Comparison of ENCODE assay signal across 22 cellular contexts in genomic region chr21:33572350-33572749, GRCh38. TPM values are rescaled to one million over a fixed set of nuclear protein-coding genes. Genes with fewer than 3 reads are reported as not detected.
DNase-seq lines count a peak whose midpoint lies in the region; ATAC-seq, FAIRE-seq and TF ChIP-seq lines count a peak whose summit lies in the region.
"Had no signal": no experiment of that assay in that cellular context is flagged by ENCODE, and none has a peak within 500 bp of the region (broad histone marks: within the 10 kb centered on the region; RNA-seq: fewer than 3 reads in every experiment).

No MANE protein-coding gene starts in this region.

- CTCF ChIA-PET in T-cell (lab: Charles Lee) = interaction anchor here (0.7 to 0.9 kb wide), 3 partner anchors 11 to 917 kb away, joined by 4 to 5 read pairs (median 4); no protein-coding TSS in a partner anchor

- H3K27ac ChIP-seq in skeletal muscle tissue (ENCODE audit: low read depth, low read length) = no peak overlapping the region
- H3K27ac ChIP-seq: A549 had no signal

- DNase-seq in activated T-cell treated with anti-CD3 and anti-CD28 coated beads, Interleukin-2, amount 50 U/mL, for 24 hours = no peak
- DNase-seq in activated T-cell treated with anti-CD3 and anti-CD28 coated beads, Interleukin-2, amount 50 U/mL, for 48 hours = no peak
- no peak for DNase-seq in T-cell
- peak; percentile 68 for DNase-seq in left lobe of liver (ENCODE audit: low spot score)
- no peak for DNase-seq in GM12891 (ENCODE audit: insufficient read length, low spot score)
- DNase-seq: activated CD4-positive, alpha-beta T cell treated with anti-CD3 and anti-CD28 coated beads for 4 hours; activated CD8-positive, alpha-beta memory T cell treated with anti-CD3 and anti-CD28 coated beads, Interleukin-2, amount 50 U/mL, for 4 hours; anterior cingulate cortex; BE2C; central memory CD4-positive, alpha-beta T cell; GOT3; KBM-7; NCI-H1694 treated with DMSO at 0.1 percent for 48 hours; OCI-M1; SHP77 treated with DMSO at 0.1 percent for 48 hours; substantia nigra had no signal

- no peak for TF ChIP-seq POLR2A in GM12891 (IDR thresholded peaks at IDR 0.05; ENCODE audit: low read depth, low read length)

- H3K36me3 Mint-ChIP-seq in activated T-cell treated with anti-CD3 and anti-CD28 coated beads, Interleukin-2, amount 50 U/mL, for 24 hours (ENCODE audit: low read depth) = peaks cover 89% of the 10 kb centered on the region
- H3K36me3 Mint-ChIP-seq in T-cell = peaks cover 53% of the 10 kb centered on the region

- no peaks in the 10 kb centered on the region for H3K27me3 Mint-ChIP-seq in activated T-cell treated with anti-CD3 and anti-CD28 coated beads, Interleukin-2, amount 50 U/mL, for 24 hours
- H3K27me3 Mint-ChIP-seq in T-cell = no peaks in the 10 kb centered on the region

- peaks cover 34 to 57% (median 50%) of the 10 kb centered on the region in 3 donors for H3K36me3 ChIP-seq in skeletal muscle tissue (ENCODE audit: control insufficient read depth in 3 of 3, insufficient read depth in 3 of 3, low read length in 3 of 3)

- ATAC-seq in T-cell (replicated peaks in 1 of 4) = no peak
- peak; percentile 89 for ATAC-seq in left lobe of liver
- ATAC-seq in GM19395 (IDR thresholded peaks at IDR 0.05; ENCODE audit: unreplicated experiment) = no peak
- no peak for ATAC-seq in GM21515 (IDR thresholded peaks at IDR 0.05; ENCODE audit: unreplicated experiment)
- ATAC-seq: A549, gastroesophageal sphincter had no signal

- no peak overlapping the region for H3K4me3 ChIP-seq in skeletal muscle tissue (ENCODE audit: low read length in 3 of 3)
- H3K4me3 ChIP-seq: A549, gastroesophageal sphincter had no signal

- H3K27ac Mint-ChIP-seq in activated T-cell treated with anti-CD3 and anti-CD28 coated beads, Interleukin-2, amount 50 U/mL, for 24 hours = peak overlapping the region; percentile 57
- peak overlapping the region; percentile 28 to 44 for H3K27ac Mint-ChIP-seq in T-cell

- no peak for FAIRE-seq in GM12891 (lab: Jason Lieb, UNC)
- FAIRE-seq: A549 had no signal

- H3K27me3 ChIP-seq in skeletal muscle tissue (ENCODE audit: control insufficient read depth in 3 of 3, insufficient read depth in 3 of 3, low read length in 3 of 3) = no peaks in the 10 kb centered on the region
- H3K27me3 ChIP-seq: BE2C, gastroesophageal sphincter had no signal

- H3K4me1 ChIP-seq in skeletal muscle tissue (ENCODE audit: control insufficient read depth in 3 of 3, insufficient read depth in 3 of 3, low read length in 3 of 3) = peaks cover 3 to 4% (median 3%) of the 10 kb centered on the region in 3 donors
- H3K4me1 ChIP-seq: BE2C had no signal

- no peaks in the 10 kb centered on the region for H3K9me3 ChIP-seq in skeletal muscle tissue (ENCODE audit: control insufficient read depth in 3 of 3, low read length in 3 of 3)
- H3K9me3 ChIP-seq: A549, BE2C, gastroesophageal sphincter had no signal

- peak overlapping the region in 2 of 3 donors; percentile 3 to 4 for H3K9ac ChIP-seq in skeletal muscle tissue (ENCODE audit: low read depth in 1 of 3, low read length in 3 of 3)

- no peaks in the 10 kb centered on the region for H3K9me3 Mint-ChIP-seq in activated T-cell treated with anti-CD3 and anti-CD28 coated beads, Interleukin-2, amount 50 U/mL, for 24 hours
- no peaks in the 10 kb centered on the region for H3K9me3 Mint-ChIP-seq in T-cell
- H3K9me3 Mint-ChIP-seq: neural crest cell had no signal

- H3K4me3 Mint-ChIP-seq in activated T-cell treated with anti-CD3 and anti-CD28 coated beads, Interleukin-2, amount 50 U/mL, for 24 hours = no peak overlapping the region
- no peak overlapping the region for H3K4me3 Mint-ChIP-seq in T-cell
- H3K4me3 Mint-ChIP-seq: neural crest cell had no signal

- POLR2A ChIA-PET in T-cell (lab: Charles Lee) = interaction anchor here (0.6 to 1.4 kb wide), 6 partner anchors 11 to 277 kb away, joined by 3 to 10 read pairs (median 6); partner anchors contain the start of genes DONSON (in 1 of the 2) and SON (in 1 of the 2)

- H3K4me1 Mint-ChIP-seq in activated T-cell treated with anti-CD3 and anti-CD28 coated beads, Interleukin-2, amount 50 U/mL, for 24 hours (ENCODE audit: low read depth) = peaks cover 28% of the 10 kb centered on the region
- peaks cover 12 to 32% (median 26%) of the 10 kb centered on the region in 3 donors for H3K4me1 Mint-ChIP-seq in T-cell
- H3K4me1 Mint-ChIP-seq: neural crest cell had no signal

TF ChIP-seq in GM12891, 5 proteins besides CTCF, POLR2A, EP300 and RAD21:
- TF ChIP-seq POU2F2 (IDR thresholded peaks at IDR 0.05; ENCODE audit: low read depth, low read length) (no peak), POLR2AphosphoS5 (IDR thresholded peaks at IDR 0.05; ENCODE audit: low read depth, low read length) (no peak), SPI1 (IDR thresholded peaks at IDR 0.05; ENCODE audit: low read depth, low read length) (no peak), TAF1 (IDR thresholded peaks at IDR 0.05; ENCODE audit: low read depth, low read length) (no peak), PAX5 (IDR thresholded peaks at IDR 0.05; ENCODE audit: insufficient read depth, low read length, severe bottlenecking) (no peak)

RNA-seq across cellular contexts. Expression of gene DONSON, which starts 16.1 kb away (rescaled TPM):
- total RNA-seq in T-cell (10 to 100 TPM in 3 of 5 donors, 1 to 10 TPM in 2; 8.9 to 14.6 (median 11.0) TPM), left lobe of liver (6.2 TPM), skeletal muscle tissue (15.7 TPM)
- 16.9 TPM for polyA plus RNA-seq in GM12891 (2012; ENCODE audit: low read depth, missing spikeins)

RNA-seq across cellular contexts. Expression of gene SON, which starts 29.5 kb away (rescaled TPM):
- total RNA-seq in T-cell (100 to 1,000 TPM; 360 to 418 (median 374) TPM), left lobe of liver (94.6 TPM), skeletal muscle tissue (103 TPM)
- polyA plus RNA-seq in GM12891 (2012; ENCODE audit: low read depth, missing spikeins) = 171 TPM

RNA-seq across cellular contexts. Expression of gene GART, which starts 30.4 kb away (rescaled TPM):
- total RNA-seq in T-cell = 10 to 100 TPM; 37.6 to 97.4 (median 84.6) TPM
- 31.7 TPM for total RNA-seq in left lobe of liver
- total RNA-seq in skeletal muscle tissue = 52.2 TPM
- 44.0 TPM for polyA plus RNA-seq in GM12891 (2012; ENCODE audit: low read depth, missing spikeins)
